ENCODE assay signal across 9 cellular contexts in the genomic region with DNA sequence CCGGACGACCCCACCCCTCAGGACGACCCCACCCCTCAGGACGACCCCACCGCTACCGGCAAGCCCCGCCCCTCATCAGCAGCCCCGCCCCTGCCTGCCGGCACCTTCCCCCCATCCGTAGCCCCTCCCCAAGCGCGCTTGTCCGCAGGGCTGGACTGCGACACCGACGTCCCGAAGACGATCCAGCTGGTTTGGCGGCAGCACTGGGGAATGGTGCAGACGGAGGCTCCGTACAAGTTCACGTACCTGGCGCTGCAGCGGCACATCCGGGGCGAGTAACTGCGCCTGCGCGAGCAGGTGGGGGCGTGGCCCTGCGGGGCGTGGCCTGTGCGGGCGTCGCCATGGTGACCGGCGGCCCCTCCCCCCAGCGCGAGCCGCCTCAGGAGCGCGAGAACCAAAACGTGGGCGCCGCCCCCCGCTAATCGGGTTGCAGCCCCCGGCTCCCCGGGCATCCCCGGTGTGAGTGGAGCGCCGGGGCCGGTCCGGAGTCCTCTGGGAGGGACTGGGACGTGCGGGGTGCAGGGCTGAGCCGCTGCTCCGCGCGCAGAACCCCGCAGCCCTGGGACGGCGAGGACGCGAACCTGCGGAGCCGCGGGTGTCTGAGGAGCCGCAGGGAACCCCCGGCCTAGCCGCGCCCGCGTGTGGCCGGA. TPM values are rescaled to one million over a fixed set of nuclear protein-coding genes. Genes with fewer than 3 reads are reported as not detected.
DNase-seq lines count a peak whose midpoint lies in the region; ATAC-seq and TF ChIP-seq lines count a peak whose summit lies in the region.
"Had no signal": no experiment of that assay in that cellular context is flagged by ENCODE, and none has a peak within 500 bp of the region (broad histone marks: within the 10 kb centered on the region; RNA-seq: fewer than 3 reads in every experiment).

No MANE protein-coding gene starts in this region.

- no peaks in the 10 kb centered on the region for H3K9me3 Mint-ChIP-seq in activated naive CD8-positive, alpha-beta T cell treated with anti-CD3 and anti-CD28 coated beads, Interleukin-2, amount 50 U/mL, for 24 hours

- no peaks in the 10 kb centered on the region for H3K36me3 Mint-ChIP-seq in activated naive CD8-positive, alpha-beta T cell treated with anti-CD3 and anti-CD28 coated beads, Interleukin-2, amount 50 U/mL, for 24 hours (ENCODE audit: low read depth)

- peak overlapping the region; percentile 68 for H3K4me2 ChIP-seq in KMS-11

- no peak for TF ChIP-seq CTCF in C4-2B (conservative IDR thresholded peaks at IDR 0.05)
- no peak for TF ChIP-seq CTCF in KMS-11 (conservative IDR thresholded peaks at IDR 0.05; ENCODE audit: low read depth, low read length)
- no peak for TF ChIP-seq CTCF in right atrium auricular region (IDR thresholded peaks at IDR 0.05)

- H3K9me3 ChIP-seq in right atrium auricular region (no peaks in the 10 kb centered on the region), aorta (ENCODE audit: control insufficient read depth, low read length) (no peaks in the 10 kb centered on the region)

- WGBS in aorta, 2 donors, result 6 to 8% methylated on average over 51 to 75 of the region's 75 CpGs

- peaks cover 24% of the 10 kb centered on the region for H3K4me1 ChIP-seq in KMS-11 (ENCODE audit: low read depth, poor library complexity, severe bottlenecking)
- peaks cover 0 to 18% of the 10 kb centered on the region in 2 donors for H3K4me1 ChIP-seq in right atrium auricular region
- no peaks in the 10 kb centered on the region for H3K4me1 ChIP-seq in aorta (ENCODE audit: control insufficient read depth in 1 of 2, insufficient read depth in 2 of 2, low read length in 2 of 2)

- H3K4me1 Mint-ChIP-seq in activated naive CD8-positive, alpha-beta T cell treated with anti-CD3 and anti-CD28 coated beads, Interleukin-2, amount 50 U/mL, for 24 hours, result peaks cover 15% of the 10 kb centered on the region

- no peak overlapping the region for H3K27ac Mint-ChIP-seq in activated naive CD8-positive, alpha-beta T cell treated with anti-CD3 and anti-CD28 coated beads, Interleukin-2, amount 50 U/mL, for 24 hours

- H3K36me3 ChIP-seq in KMS-11 (ENCODE audit: insufficient read depth), result no peaks in the 10 kb centered on the region
- no peaks in the 10 kb centered on the region for H3K36me3 ChIP-seq in right atrium auricular region
- H3K36me3 ChIP-seq in aorta (ENCODE audit: control insufficient read depth in 1 of 2, insufficient read depth in 2 of 2, low read length in 1 of 2), result no peaks in the 10 kb centered on the region

- H3K27me3 ChIP-seq in KMS-11 (ENCODE audit: insufficient read depth, low read depth), result peaks cover 69% of the 10 kb centered on the region
- peaks cover 4% of the 10 kb centered on the region in 2 donors for H3K27me3 ChIP-seq in right atrium auricular region
- no peaks in the 10 kb centered on the region for H3K27me3 ChIP-seq in aorta (ENCODE audit: control insufficient read depth in 1 of 2, insufficient read depth in 2 of 2, low read length in 1 of 2)

- peak overlapping the region; percentile 70 for H3K4me3 Mint-ChIP-seq in activated naive CD8-positive, alpha-beta T cell treated with anti-CD3 and anti-CD28 coated beads, Interleukin-2, amount 50 U/mL, for 24 hours

- H3K27me3 Mint-ChIP-seq in activated naive CD8-positive, alpha-beta T cell treated with anti-CD3 and anti-CD28 coated beads, Interleukin-2, amount 50 U/mL, for 24 hours, result peaks cover 2% of the 10 kb centered on the region

- peak overlapping the region; percentile 55; the same call in 1 of the 2 replicates for H2AFZ ChIP-seq in KMS-11 (ENCODE audit: low read depth)

- ATAC-seq in GM19328 (IDR thresholded peaks at IDR 0.05; ENCODE audit: unreplicated experiment) (peak; percentile 48), aorta (ENCODE audit: low FRiP score) (peak; percentile 40)
- ATAC-seq in activated naive CD8-positive, alpha-beta T cell treated with anti-CD3 and anti-CD28 coated beads, Interleukin-2, amount 50 U/mL, for 24 hours, result peak; percentile 30

- H4K20me1 ChIP-seq in KMS-11 (ENCODE audit: insufficient read depth), result no peaks in the 10 kb centered on the region

- intact Hi-C loops in aorta (cut with DNase I), result loop anchor here (5.0 to 10.0 kb wide), 2 partner anchors 87 to 164 kb away; a partner anchor contains a TSS

- no peak overlapping the region for H3K9ac ChIP-seq in KMS-11

- DNase-seq in T follicular helper cell (ENCODE audit: low read depth), result peak; percentile 87
- DNase-seq in activated naive CD8-positive, alpha-beta T cell treated with anti-CD3 and anti-CD28 coated beads, Interleukin-2, amount 50 U/mL, for 24 hours, result peak; percentile 91
- DNase-seq in right atrium auricular region (ENCODE audit: low spot score), result no peak
- DNase-seq in retina, result peak; percentile 93
- DNase-seq in aorta, result peak; percentile 66 to 87

- H3K4me3 ChIP-seq in KMS-11 (IDR thresholded peaks at IDR 0.05; ENCODE audit: insufficient read depth, low read depth, low read length) (no peak overlapping the region), right atrium auricular region (peak overlapping the region; percentile 45 to 54), aorta (ENCODE audit: low read length in 2 of 2) (peak overlapping the region in 1 of 2 donors; percentile 28)

- no peaks in the 10 kb centered on the region for H3K79me2 ChIP-seq in KMS-11 (ENCODE audit: insufficient read depth, low read depth)

- H3K27ac ChIP-seq in C4-2B, result peak overlapping the region; percentile 75
- no peak overlapping the region for H3K27ac ChIP-seq in KMS-11
- H3K27ac ChIP-seq in right atrium auricular region, result no peak overlapping the region
- no peak overlapping the region for H3K27ac ChIP-seq in aorta (ENCODE audit: low read depth in 1 of 2, low read length in 2 of 2)

RNA-seq across cellular contexts. Expression of a gene that starts 4.9 kb away (rescaled TPM):
- total RNA-seq in right atrium auricular region (not detected), aorta (not detected)
- not detected for polyA plus RNA-seq in aorta
- total RNA-seq: LHCN-M2 had no signal

RNA-seq across cellular contexts. Expression of a gene that starts 46.7 kb away (rescaled TPM):
- total RNA-seq in right atrium auricular region (1 to 10 TPM; 4.4 to 4.6 TPM), aorta (10 to 100 TPM in 1 of 2 donors, 1 to 10 TPM in 1; 9.3 to 13.6 TPM)
- polyA plus RNA-seq in aorta, result 10 to 100 TPM in 1 of 2 donors, 1 to 10 TPM in 1; 4.0 to 35.4 TPM

RNA-seq across cellular contexts. Expression of a gene that starts 49.3 kb away (rescaled TPM):
- 10 to 100 TPM; 22.5 to 27.9 TPM for total RNA-seq in right atrium auricular region
- total RNA-seq in aorta, result 10 to 100 TPM; 25.1 to 38.6 TPM
- polyA plus RNA-seq in aorta, result 10 to 100 TPM in 1 of 2 donors, 1 to 10 TPM in 1; 4.3 to 20.1 TPM

RNA-seq across cellular contexts. Expression of a gene that starts 55.9 kb away (rescaled TPM):
- total RNA-seq in right atrium auricular region (10 to 100 TPM; 26.8 to 32.2 TPM), aorta (10 to 100 TPM; 34.4 to 40.8 TPM)
- polyA plus RNA-seq in aorta, result 100 to 1,000 TPM in 1 of 2 donors, 10 to 100 TPM in 1; 79.5 to 104 TPM
